12 cellular contexts compared by ENCODE assay signal in the genomic region with DNA sequence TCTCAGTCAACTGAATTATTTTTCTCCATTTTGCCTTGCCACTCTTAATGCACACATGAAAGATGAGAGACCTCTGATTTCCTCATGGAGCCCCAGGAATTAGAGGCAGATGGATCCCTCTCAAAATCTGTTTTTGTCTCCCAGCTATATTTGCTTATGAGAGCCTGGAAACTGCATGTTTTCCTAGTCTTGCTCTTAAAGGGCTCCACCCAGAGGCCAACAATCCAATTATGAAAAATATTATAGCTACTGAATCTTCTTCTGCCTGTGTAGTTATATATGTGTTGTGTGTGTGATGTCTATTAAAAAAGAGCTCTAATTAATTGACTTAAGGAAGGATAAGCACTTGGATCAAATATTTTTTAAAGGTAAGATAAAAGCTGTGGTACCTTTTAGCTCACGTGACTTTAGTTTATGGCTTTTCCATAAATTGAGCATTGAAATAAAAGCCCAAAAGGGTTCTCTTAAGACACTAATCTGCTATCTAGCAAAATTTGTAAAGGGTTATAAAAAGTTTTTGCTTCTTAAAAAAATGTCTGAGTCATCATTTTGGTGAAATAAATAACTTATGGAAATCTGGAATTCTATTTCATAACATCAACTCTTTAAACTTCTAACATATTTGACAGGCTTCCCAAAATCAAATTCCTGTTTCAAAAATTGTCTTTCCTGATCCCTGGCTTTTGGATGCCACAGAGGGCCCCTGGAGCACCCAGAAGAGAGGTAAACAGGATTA. TPM values are rescaled to one million over a fixed set of nuclear protein-coding genes. Genes with fewer than 3 reads are reported as not detected.
DNase-seq lines count a peak whose midpoint lies in the region; ATAC-seq, FAIRE-seq and TF ChIP-seq lines count a peak whose summit lies in the region.
"Had no signal": no experiment of that assay in that cellular context is flagged by ENCODE, and none has a peak within 500 bp of the region (broad histone marks: within the 10 kb centered on the region; RNA-seq: fewer than 3 reads in every experiment).

No MANE protein-coding gene starts in this region.

- ATAC-seq in lower lobe of right lung (no peak), GM18868 (IDR thresholded peaks at IDR 0.05; ENCODE audit: unreplicated experiment) (no peak)

- intact Hi-C loops in lower lobe of right lung (cut with DNase I), result no loop called here

- H3K36me3 ChIP-seq in lower lobe of right lung, result no peaks in the 10 kb centered on the region
- H3K36me3 ChIP-seq: right atrium auricular region had no signal

- H3K4me1 Mint-ChIP-seq in endothelial cell (ENCODE audit: unreplicated experiment), result no peaks in the 10 kb centered on the region

- TF ChIP-seq CTCF in lower lobe of right lung (IDR thresholded peaks at IDR 0.05), result peak; percentile 8
- no peak for TF ChIP-seq CTCF in endothelial cell (IDR thresholded peaks at IDR 0.05; ENCODE audit: unreplicated experiment)

- peaks cover 11% of the 10 kb centered on the region for H3K9me3 Mint-ChIP-seq in endothelial cell (ENCODE audit: unreplicated experiment)

- H3K36me3 Mint-ChIP-seq in endothelial cell (ENCODE audit: low read depth, unreplicated experiment), result peaks cover 12% of the 10 kb centered on the region

- H3K27me3 ChIP-seq in lower lobe of right lung (ENCODE audit: low read depth), result no peaks in the 10 kb centered on the region
- H3K27me3 ChIP-seq: right atrium auricular region had no signal

- peak; percentile 44 for DNase-seq in DMS79 treated with DMSO at 0.1 percent for 48 hours (lab: John Stamatoyannopoulos, UW)
- DNase-seq in DMS79 (lab: John Stamatoyannopoulos, UW), result no peak
- peak; percentile 49 for DNase-seq in NCI-H1105 (lab: John Stamatoyannopoulos, UW)
- peak; percentile 53 for DNase-seq in SK-MEL-5 (ENCODE audit: low read depth, low spot score)
- no peak for DNase-seq in lower lobe of right lung
- no peak for DNase-seq in urothelium cell line (ENCODE audit: low spot score)
- no peak for DNase-seq in endothelial cell (ENCODE audit: low spot score)

- H3K27me3 Mint-ChIP-seq in endothelial cell (ENCODE audit: unreplicated experiment), result peaks cover 6% of the 10 kb centered on the region

- H3K4me3 ChIP-seq in lower lobe of right lung, result no peak overlapping the region
- H3K4me3 ChIP-seq: right atrium auricular region had no signal

- H3K27ac ChIP-seq in lower lobe of right lung, result no peak overlapping the region
- H3K27ac ChIP-seq: epithelial cell of prostate, right atrium auricular region had no signal

- in situ Hi-C loops in SK-MEL-5 (cut with HindIII; ENCODE audit: low pct_unique_long_range_greater_than_20kb, low sequenced_read_pairs), result no loop called here

- no peak overlapping the region for H3K4me3 Mint-ChIP-seq in endothelial cell (ENCODE audit: unreplicated experiment)

- peaks cover 8% of the 10 kb centered on the region for H3K9me3 ChIP-seq in lower lobe of right lung

- no peak overlapping the region for H3K27ac Mint-ChIP-seq in endothelial cell (ENCODE audit: unreplicated experiment)

- no peaks in the 10 kb centered on the region for H3K4me1 ChIP-seq in lower lobe of right lung
- H3K4me1 ChIP-seq: right atrium auricular region had no signal

- no peak for FAIRE-seq in urothelium cell line (lab: Jason Lieb, UNC)

RNA-seq across cellular contexts. Expression of gene TSPEAR, which starts 31.2 kb away (rescaled TPM):
- not detected in 2 replicates for total RNA-seq in SK-MEL-5 (2014; rRNA removed; shearing (Covaris generic))
- polyA plus RNA-seq in SK-MEL-5 (2015; cell fraction: cytosol; rRNA removed), result not detected in 2 replicates
- not detected in 2 replicates for polyA plus RNA-seq in SK-MEL-5 (2015; cell fraction: nucleus; rRNA removed)
- total RNA-seq in lower lobe of right lung, result 0.27 TPM
- not detected for total RNA-seq in endothelial cell (ENCODE audit: unreplicated experiment)
- total RNA-seq: A172, right atrium auricular region, temporal lobe had no signal

RNA-seq across cellular contexts. Expression of gene KRTAP10-12, which starts 45.6 kb away (rescaled TPM):
- total RNA-seq in SK-MEL-5 (2014; rRNA removed; shearing (Covaris generic)), result not detected in 2 replicates
- polyA plus RNA-seq in SK-MEL-5 (2015; cell fraction: cytosol; rRNA removed), result not detected in 2 replicates
- not detected in 2 replicates for polyA plus RNA-seq in SK-MEL-5 (2015; cell fraction: nucleus; rRNA removed)
- not detected for total RNA-seq in lower lobe of right lung
- total RNA-seq in endothelial cell (ENCODE audit: unreplicated experiment), result not detected
- total RNA-seq: A172, right atrium auricular region, temporal lobe had no signal

RNA-seq across cellular contexts. Expression of gene UBE2G2, which starts 59.0 kb away (rescaled TPM):
- 53.3 and 53.9 TPM in 2 replicates for total RNA-seq in SK-MEL-5 (2014; rRNA removed; shearing (Covaris generic))
- polyA plus RNA-seq in SK-MEL-5 (2015; cell fraction: cytosol; rRNA removed), result 43.2 and 63.9 TPM in 2 replicates
- 302 and 332 TPM in 2 replicates for polyA plus RNA-seq in SK-MEL-5 (2015; cell fraction: nucleus; rRNA removed)
- 76.9 TPM for total RNA-seq in lower lobe of right lung
- 49.6 TPM for total RNA-seq in endothelial cell (ENCODE audit: unreplicated experiment)

Comparison
In these comparisons a context has a peak if more than half of its experiments do, and no peak if none do; other contexts are left out.
1. DNase-seq: peak in DMS79 treated with DMSO at 0.1 percent for 48 hours (single experiment), NCI-H1105 (single experiment) and SK-MEL-5 (single experiment); none in DMS79 (single experiment), lower lobe of right lung (single experiment), urothelium cell line (single experiment) and endothelial cell (single experiment).